Comparison of ENCODE assay signal across 1 cellular context in genomic region chr11:86257446-86257845, GRCh38.
A peak's percentile ranks its signal among the peaks of the same experiment; 100 is the strongest.
TF ChIP-seq lines count a peak whose summit lies in the region.

No MANE protein-coding gene starts in this region.

TF ChIP-seq in K562, 482 proteins besides CTCF, POLR2A, EP300 and RAD21 (continued from another document and continues in another):
- TF ChIP-seq E2F6 (IDR thresholded peaks at IDR 0.05; ENCODE audit: borderline replicate concordance in 1 of 2, extremely low read depth in 1 of 2, insufficient read depth in 1 of 2, insufficient read length in 1 of 2, low read depth in 1 of 2, low read length in 1 of 2, poor library complexity in 1 of 2, severe bottlenecking in 1 of 2) (no peak), PHTF2 (CRISPR knock-in tag; IDR thresholded peaks at IDR 0.05) (no peak), POLR3G (IDR thresholded peaks at IDR 0.05; ENCODE audit: extremely low read depth, insufficient read length, insufficient replicate concordance) (no peak), ZNF592 (IDR thresholded peaks at IDR 0.05) (peak; percentile 96), ZNF586 (CRISPR knock-in tag; conservative IDR thresholded peaks at IDR 0.05) (no peak), CBX8 (IDR thresholded peaks at IDR 0.05; ENCODE audit: borderline replicate concordance, extremely low read depth, low read depth, low read length, poor library complexity, severe bottlenecking) (no peak), ARID4B (CRISPR knock-in tag; IDR thresholded peaks at IDR 0.05) (no peak), ZBTB40 (IDR thresholded peaks at IDR 0.05) (no peak), ZBTB40 (CRISPR knock-in tag; IDR thresholded peaks at IDR 0.05) (no peak), TCFL5 (CRISPR knock-in tag; conservative IDR thresholded peaks at IDR 0.05) (0 out of 2 replicates have a peak, but pooled peaks have one; percentile 24), ZEB2 (IDR thresholded peaks at IDR 0.05) (no peak), ZNF311 (CRISPR knock-in tag; IDR thresholded peaks at IDR 0.05) (peak; percentile 87), GATA2 (CRISPR knock-in tag; IDR thresholded peaks at IDR 0.05) (no peak), HINFP (tag; conservative IDR thresholded peaks at IDR 0.05; ENCODE audit: low read depth) (no peak), PHF20 (IDR thresholded peaks at IDR 0.05; ENCODE audit: partially characterized antibody) (no peak), EGR1 (conservative IDR thresholded peaks at IDR 0.05) (no peak), STAT6 (CRISPR knock-in tag; IDR thresholded peaks at IDR 0.05) (no peak), ILK (tag; IDR thresholded peaks at IDR 0.05; ENCODE audit: borderline replicate concordance, low read depth) (peak; percentile 43; the same call in 1 of the 2 replicates), TEAD1 (CRISPR knock-in tag; IDR thresholded peaks at IDR 0.05) (peak in 1 of 2 experiments; percentile 63; a peak in 1 of 4 replicates), MEF2D (tag; conservative IDR thresholded peaks at IDR 0.05; ENCODE audit: low read depth) (peak; percentile 58; the same call in 1 of the 2 replicates), ZBTB17 (CRISPR knock-in tag; IDR thresholded peaks at IDR 0.05) (0 out of 2 replicates have a peak, but pooled peaks have one; percentile 26), ELF2 (CRISPR knock-in tag; IDR thresholded peaks at IDR 0.05) (no peak), ZNF830 (CRISPR knock-in tag; IDR thresholded peaks at IDR 0.05) (no peak), BCL6 (CRISPR knock-in tag; IDR thresholded peaks at IDR 0.05) (no peak), CEBPG (CRISPR knock-in tag; IDR thresholded peaks at IDR 0.05) (no peak), CEBPG (tag; conservative IDR thresholded peaks at IDR 0.05 in 1 of 2, IDR thresholded peaks at IDR 0.05 in 1 of 2) (no peak), HNRNPH1 (optimal IDR thresholded peaks at IDR 0.05; ENCODE audit: low read depth, low read length) (no peak), ZHX1 (conservative IDR thresholded peaks at IDR 0.05; ENCODE audit: low read length) (no peak), RBM14 (IDR thresholded peaks at IDR 0.05; ENCODE audit: borderline replicate concordance, insufficient read depth, low read depth, low read length) (no peak), SAFB (IDR thresholded peaks at IDR 0.05; ENCODE audit: borderline replicate concordance, low read depth, low read length) (no peak)
